Comparison of ENCODE assay signal across 26 cellular contexts in genomic region chr2:100983201-100983600, GRCh38.
"Had no signal": no experiment of that assay in that cellular context is flagged by ENCODE, and none has a peak within 500 bp of the region (broad histone marks: within the 10 kb centered on the region; RNA-seq: fewer than 3 reads in every experiment).

No MANE protein-coding gene starts in this region.

- H3K4me1 ChIP-seq: right lobe of liver, thyroid gland had no signal

- H3K27me3 ChIP-seq: cardiac muscle cell, gastroesophageal sphincter, neural progenitor cell, right lobe of liver, thyroid gland had no signal

- H3K4me3 ChIP-seq: cardiac muscle cell, coronary artery, gastroesophageal sphincter, neural progenitor cell, right lobe of liver, thyroid gland had no signal

- H3K36me3 ChIP-seq: cardiac muscle cell, neural progenitor cell, thyroid gland had no signal

- DNase-seq: activated CD4-positive, alpha-beta memory T cell treated with anti-CD3 and anti-CD28 coated beads for 36 hours; activated CD4-positive, alpha-beta T cell treated with anti-CD3 and anti-CD28 coated beads for 48 hours; activated naive CD4-positive, alpha-beta T cell; activated T-cell treated with anti-CD3 and anti-CD28 coated beads, Interleukin-2, amount 50 U/mL, for 4 hours; left colon; midbrain; naive thymus-derived CD8-positive, alpha-beta T cell; right lobe of liver; SK-N-SH; small intestine; stimulated activated CD4-positive, alpha-beta T cell treated with anti-CD3 and anti-CD28 coated beads, Interleukin-4, amount 100 ng/mL, for 24 hours; SW 1271; T-helper 9 cell; thyroid gland had no signal

- H3K36me3 Mint-ChIP-seq: activated CD4-positive, alpha-beta memory T cell treated with anti-CD3 and anti-CD28 coated beads for 36 hours; activated naive CD8-positive, alpha-beta T cell; neural progenitor cell; stimulated activated effector memory CD8-positive, alpha-beta T cell treated with anti-CD3 and anti-CD28 coated beads, Interleukin-12 subunit alpha, Interleukin-12 subunit beta, amount 100 ng/mL, for 72 hours had no signal

- H3K27me3 Mint-ChIP-seq: activated naive CD8-positive, alpha-beta T cell; activated T-helper 17 cell treated with anti-CD3 and anti-CD28 coated beads, Interleukin-2, amount 50 U/mL, for 72 hours; brain; stimulated activated naive CD8-positive, alpha-beta T cell treated with anti-CD3 and anti-CD28 coated beads, Interleukin-15, Interleukin-2, amounts not matched to agents 100 ng/mL and 50 ng/mL, for 24 hours had no signal

- ATAC-seq: activated CD4-positive, CD25-positive, alpha-beta regulatory T cell treated with anti-CD3 and anti-CD28 coated beads, Interleukin-2, amount 50 U/mL, for 24 hours; activated T-cell treated with anti-CD3 and anti-CD28 coated beads, Interleukin-2, amount 50 U/mL, for 4 hours; activated T-helper 17 cell treated with anti-CD3 and anti-CD28 coated beads, Interleukin-2, amount 50 U/mL, for 72 hours; gastroesophageal sphincter; left colon; naive thymus-derived CD8-positive, alpha-beta T cell; stimulated activated effector memory CD8-positive, alpha-beta T cell treated with anti-CD3 and anti-CD28 coated beads, Interleukin-12 subunit alpha, Interleukin-12 subunit beta, amount 100 ng/mL, for 72 hours had no signal

- H3K4me3 Mint-ChIP-seq: activated CD4-positive, alpha-beta memory T cell treated with anti-CD3 and anti-CD28 coated beads for 36 hours; activated naive CD8-positive, alpha-beta T cell; activated T-cell treated with anti-CD3 and anti-CD28 coated beads, Interleukin-2, amount 50 U/mL, for 4 hours; activated T-helper 17 cell treated with anti-CD3 and anti-CD28 coated beads, Interleukin-2, amount 50 U/mL, for 72 hours; brain; naive thymus-derived CD8-positive, alpha-beta T cell; neural progenitor cell; stimulated activated effector memory CD8-positive, alpha-beta T cell treated with anti-CD3 and anti-CD28 coated beads, Interleukin-12 subunit alpha, Interleukin-12 subunit beta, amount 100 ng/mL, for 72 hours; stimulated activated naive CD8-positive, alpha-beta T cell treated with anti-CD3 and anti-CD28 coated beads, Interleukin-15, Interleukin-2, amounts not matched to agents 100 ng/mL and 50 ng/mL, for 24 hours; T-helper 1 cell treated with Interleukin-12 subunit alpha and Interleukin-12 subunit beta and Interleukin-4 antibody, amounts not matched to agents 30 μg/mL and 1 μg/mL, for 36 hours had no signal

- H3K27ac ChIP-seq: cardiac muscle cell, neural progenitor cell, VCaP had no signal

- H3K9me3 Mint-ChIP-seq: activated CD4-positive, alpha-beta memory T cell treated with anti-CD3 and anti-CD28 coated beads for 36 hours; activated T-cell treated with anti-CD3 and anti-CD28 coated beads, Interleukin-2, amount 50 U/mL, for 4 hours; activated T-helper 17 cell treated with anti-CD3 and anti-CD28 coated beads, Interleukin-2, amount 50 U/mL, for 72 hours; brain; naive thymus-derived CD8-positive, alpha-beta T cell; neural progenitor cell; stimulated activated effector memory CD8-positive, alpha-beta T cell treated with anti-CD3 and anti-CD28 coated beads, Interleukin-12 subunit alpha, Interleukin-12 subunit beta, amount 100 ng/mL, for 72 hours; stimulated activated naive CD8-positive, alpha-beta T cell treated with anti-CD3 and anti-CD28 coated beads, Interleukin-15, Interleukin-2, amounts not matched to agents 100 ng/mL and 50 ng/mL, for 24 hours; T-helper 1 cell treated with Interleukin-12 subunit alpha and Interleukin-12 subunit beta and Interleukin-4 antibody, amounts not matched to agents 30 μg/mL and 1 μg/mL, for 36 hours had no signal

- H3K9me3 ChIP-seq: gastroesophageal sphincter, right lobe of liver, SK-N-SH, thyroid gland had no signal

- H3K27ac Mint-ChIP-seq: activated CD4-positive, alpha-beta memory T cell treated with anti-CD3 and anti-CD28 coated beads for 36 hours; activated naive CD8-positive, alpha-beta T cell; activated T-helper 17 cell treated with anti-CD3 and anti-CD28 coated beads, Interleukin-2, amount 50 U/mL, for 72 hours; stimulated activated effector memory CD8-positive, alpha-beta T cell treated with anti-CD3 and anti-CD28 coated beads, Interleukin-12 subunit alpha, Interleukin-12 subunit beta, amount 100 ng/mL, for 72 hours; stimulated activated naive CD8-positive, alpha-beta T cell treated with anti-CD3 and anti-CD28 coated beads, Interleukin-15, Interleukin-2, amounts not matched to agents 100 ng/mL and 50 ng/mL, for 24 hours; T-helper 1 cell treated with Interleukin-12 subunit alpha and Interleukin-12 subunit beta and Interleukin-4 antibody, amounts not matched to agents 30 μg/mL and 1 μg/mL, for 36 hours had no signal
